Comparison of ENCODE assay signal across 9 cellular contexts in genomic region chr10:124709862-124710261, GRCh38. TPM values are rescaled to one million over a fixed set of nuclear protein-coding genes. Genes with fewer than 3 reads are reported as not detected.
DNase-seq lines count a peak whose midpoint lies in the region; ATAC-seq and TF ChIP-seq lines count a peak whose summit lies in the region.
"Had no signal": no experiment of that assay in that cellular context is flagged by ENCODE, and none has a peak within 500 bp of the region (broad histone marks: within the 10 kb centered on the region; RNA-seq: fewer than 3 reads in every experiment).

No MANE protein-coding gene starts in this region.

- no peak for TF ChIP-seq EP300 in transverse colon (IDR thresholded peaks at IDR 0.05; ENCODE audit: low read depth)

- peaks cover 0 to 21% (median 5%) of the 10 kb centered on the region in 3 donors for H3K36me3 ChIP-seq in esophagus squamous epithelium
- H3K36me3 ChIP-seq in transverse colon, result no peaks in the 10 kb centered on the region

- CTCF ChIA-PET in activated B cell treated with CpG ODN at 0.5 μM for 24 hours (lab: Charles Lee), result no interaction called here

- 34 to 42% methylated on average over 10 of the region's 10 CpGs for WGBS in esophagus squamous epithelium, 2 donors
- WGBS in transverse colon (ENCODE audit: low coverage in 1 of 2), 2 donors, result 34 to 66% methylated on average over 6 to 10 of the region's 10 CpGs

- peak overlapping the region; percentile 64 to 83 (median 80) for H3K27ac ChIP-seq in esophagus squamous epithelium
- H3K27ac ChIP-seq in transverse colon, result peak overlapping the region; percentile 76 to 81 (median 79)

- no peaks in the 10 kb centered on the region for H3K27me3 Mint-ChIP-seq in activated B cell treated with CpG ODN at 0.5 μM for 24 hours
- no peaks in the 10 kb centered on the region for H3K27me3 Mint-ChIP-seq in nephron progenitor cell (ENCODE audit: low read depth, poor library complexity)
- H3K27me3 Mint-ChIP-seq: activated naive CD8-positive, alpha-beta T cell treated with anti-CD3 and anti-CD28 coated beads, Interleukin-2, amount 10 ng/mL, durations not matched to agents 7 days and 5 days had no signal

- TF ChIP-seq CTCF in activated B cell treated with CpG ODN at 0.5 μM for 24 hours (IDR thresholded peaks at IDR 0.05) (no peak), esophagus squamous epithelium (IDR thresholded peaks at IDR 0.05) (no peak), nephron progenitor cell (IDR thresholded peaks at IDR 0.05) (no peak), transverse colon (IDR thresholded peaks at IDR 0.05) (no peak)

- H3K9me3 ChIP-seq in esophagus squamous epithelium (no peaks in the 10 kb centered on the region), transverse colon (no peaks in the 10 kb centered on the region)

- H3K4me1 Mint-ChIP-seq in activated B cell treated with CpG ODN at 0.5 μM for 24 hours (peaks cover 96% of the 10 kb centered on the region), nephron progenitor cell (peaks cover 78% of the 10 kb centered on the region)

- POLR2A ChIA-PET in activated B cell treated with CpG ODN at 0.5 μM for 24 hours (lab: Charles Lee), result interaction anchor here (1.2 to 7.8 kb wide), 2 partner anchors 8 to 33 kb away, joined by 3 to 78 read pairs; no protein-coding TSS in a partner anchor

- intact Hi-C loops in activated B cell treated with CpG ODN at 0.5 μM for 24 hours (cut with micrococcal nuclease) (loop anchor here (1.0 to 10.0 kb wide), 2 partner anchors 10 to 1335 kb away; no protein-coding TSS in a partner anchor), esophagus squamous epithelium (cut with DNase I) (no loop called here), transverse colon (cut with DNase I; ENCODE audit: low total_unique reads) (no loop called here)

- H3K4me1 ChIP-seq in esophagus squamous epithelium (peaks cover 45 to 99% (median 75%) of the 10 kb centered on the region in 3 donors), transverse colon (peaks cover 49 to 80% (median 58%) of the 10 kb centered on the region in 4 donors)

- H3K4me3 ChIP-seq in esophagus squamous epithelium, result no peak overlapping the region
- H3K4me3 ChIP-seq in transverse colon, result no peak overlapping the region

- in situ Hi-C loops in transverse colon (cut with MboI; ENCODE audit: low pct_ligation_motif_present in 1 of 4, low pct_unique_long_range_greater_than_20kb in 1 of 4, low sequenced_read_pairs in 3 of 4), result no loop called here

- H3K4me3 Mint-ChIP-seq in activated B cell treated with CpG ODN at 0.5 μM for 24 hours (no peak overlapping the region), nephron progenitor cell (no peak overlapping the region)
- H3K4me3 Mint-ChIP-seq: activated naive CD8-positive, alpha-beta T cell treated with anti-CD3 and anti-CD28 coated beads, Interleukin-2, amount 10 ng/mL, durations not matched to agents 7 days and 5 days had no signal

- TF ChIP-seq POLR2A in esophagus squamous epithelium (IDR thresholded peaks at IDR 0.05) (no peak), transverse colon (IDR thresholded peaks at IDR 0.05) (peak; percentile 65)

- DNase-seq in activated B cell treated with CpG ODN at 0.5 μM for 24 hours, result no peak
- no peak for DNase-seq in esophagus squamous epithelium (lab: John Stamatoyannopoulos, UW)
- no peak for DNase-seq in nephron progenitor cell
- DNase-seq in transverse colon, result peak; percentile 85
- DNase-seq in NCI-H2196 treated with DMSO at 0.1 percent for 48 hours (lab: John Stamatoyannopoulos, UW; ENCODE audit: unreplicated experiment), result no peak
- no peak for DNase-seq in NCI-H510A (lab: John Stamatoyannopoulos, UW)
- no peak for DNase-seq in NCI-H748 treated with DMSO at 0.1 percent for 48 hours (lab: John Stamatoyannopoulos, UW)
- DNase-seq: activated naive CD8-positive, alpha-beta T cell treated with anti-CD3 and anti-CD28 coated beads, Interleukin-2, amount 10 ng/mL, durations not matched to agents 7 days and 5 days; kidney glomerular epithelial cell had no signal

- H3K36me3 Mint-ChIP-seq in activated B cell treated with CpG ODN at 0.5 μM for 24 hours (ENCODE audit: low read depth), result peaks cover 48% of the 10 kb centered on the region
- peaks cover 13% of the 10 kb centered on the region for H3K36me3 Mint-ChIP-seq in nephron progenitor cell (ENCODE audit: low read depth)

- H3K27me3 ChIP-seq in esophagus squamous epithelium (no peaks in the 10 kb centered on the region), transverse colon (no peaks in the 10 kb centered on the region)

- H3K9me3 Mint-ChIP-seq in activated B cell treated with CpG ODN at 0.5 μM for 24 hours (no peaks in the 10 kb centered on the region), nephron progenitor cell (no peaks in the 10 kb centered on the region)
- H3K9me3 Mint-ChIP-seq: activated naive CD8-positive, alpha-beta T cell treated with anti-CD3 and anti-CD28 coated beads, Interleukin-2, amount 10 ng/mL, durations not matched to agents 7 days and 5 days had no signal

- ATAC-seq in activated B cell treated with CpG ODN at 0.5 μM for 24 hours (ENCODE audit: low read depth), result no peak

- H3K27ac Mint-ChIP-seq in activated B cell treated with CpG ODN at 0.5 μM for 24 hours (peak overlapping the region; percentile 82), nephron progenitor cell (peak overlapping the region; percentile 68)
- H3K27ac Mint-ChIP-seq: activated naive CD8-positive, alpha-beta T cell treated with anti-CD3 and anti-CD28 coated beads, Interleukin-2, amount 10 ng/mL, durations not matched to agents 7 days and 5 days had no signal

RNA-seq across cellular contexts. Expression of gene FAM53B, which starts 34.3 kb away (rescaled TPM):
- total RNA-seq in activated B cell treated with CpG ODN at 0.5 μM for 24 hours (70.9 and 73.9 TPM in 2 replicates), esophagus squamous epithelium (10 to 100 TPM; 27.4 to 54.2 (median 31.5) TPM), transverse colon (100 to 1,000 TPM in 1 of 4 donors, 10 to 100 TPM in 3; 41.0 to 110 (median 50.0) TPM)
